Comparison of ENCODE assay signal across 8 cellular contexts in the genomic region with DNA sequence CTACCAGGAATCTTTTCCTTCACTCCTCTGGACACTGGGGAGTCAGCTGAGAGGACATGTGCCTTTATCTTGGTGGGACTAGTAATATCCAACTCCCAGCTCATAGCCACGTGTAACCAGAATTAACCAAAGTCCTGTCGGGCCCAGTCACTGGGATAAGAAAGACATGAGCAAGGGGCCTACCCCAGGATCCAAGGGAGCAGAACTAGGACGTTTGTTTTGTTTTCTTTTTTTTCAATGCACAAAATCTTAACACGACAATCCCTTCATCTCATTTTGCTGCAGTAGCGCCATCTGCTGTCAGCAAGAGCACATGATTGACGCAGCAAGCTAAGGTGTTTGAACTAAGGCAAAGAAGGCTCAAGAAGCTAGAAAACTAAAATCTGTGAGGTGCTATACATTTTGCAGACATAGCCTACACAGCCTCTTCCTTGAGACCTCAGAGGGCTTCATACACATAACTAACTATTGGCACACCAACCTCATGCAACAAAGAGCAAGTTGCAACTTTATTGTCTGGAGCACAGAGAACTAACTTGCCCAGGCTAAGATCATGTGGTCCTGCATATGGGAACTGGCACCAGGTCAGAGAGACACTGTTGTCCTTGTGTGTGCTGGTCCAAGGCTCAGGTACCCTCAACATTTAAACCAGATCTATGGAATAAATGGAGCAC. TPM values are rescaled to one million over a fixed set of nuclear protein-coding genes. Genes with fewer than 3 reads are reported as not detected.
DNase-seq lines count a peak whose midpoint lies in the region; ATAC-seq and TF ChIP-seq lines count a peak whose summit lies in the region.

No MANE protein-coding gene starts in this region.

- H3F3A ChIP-seq in GM23248 (ENCODE audit: insufficient read depth), result no peaks in the 10 kb centered on the region

- TF ChIP-seq CTCF in AG10803 (conservative IDR thresholded peaks at IDR 0.05; ENCODE audit: low read length), result peak; percentile 96
- peak; percentile 70 for TF ChIP-seq CTCF in endothelial cell (IDR thresholded peaks at IDR 0.05; ENCODE audit: unreplicated experiment)

- in situ Hi-C loops in GM23248 (cut with MboI), result loop anchor here (10.0 to 25.0 kb wide), 2 partner anchors 273 to 515 kb away; no protein-coding TSS in a partner anchor

- no peak overlapping the region for H3K4me3 Mint-ChIP-seq in endothelial cell (ENCODE audit: unreplicated experiment)

- peak overlapping the region; percentile 13; the same call in 1 of the 2 replicates for H2AFZ ChIP-seq in GM23248

- H3K4me3 ChIP-seq in AG10803 (ENCODE audit: low read length) (no peak overlapping the region), GM23248 (no peak overlapping the region)

- H3K27me3 Mint-ChIP-seq in endothelial cell (ENCODE audit: unreplicated experiment), result no peaks in the 10 kb centered on the region

- peak overlapping the region; percentile 23; the same call in 1 of the 2 replicates for H3K9ac ChIP-seq in GM23248

- H3K36me3 ChIP-seq in GM23248 (ENCODE audit: low read depth), result no peaks in the 10 kb centered on the region

- H3K4me1 ChIP-seq in GM23248 (ENCODE audit: insufficient read depth), result no peaks in the 10 kb centered on the region; the same call in 1 of the 2 replicates

- no peaks in the 10 kb centered on the region for H3K9me3 ChIP-seq in GM23248 (ENCODE audit: low read depth)

- H3K27ac Mint-ChIP-seq in endothelial cell (ENCODE audit: unreplicated experiment), result no peak overlapping the region

- H3K9me3 Mint-ChIP-seq in endothelial cell (ENCODE audit: unreplicated experiment), result no peaks in the 10 kb centered on the region

- H3K9me2 ChIP-seq in GM23248 (ENCODE audit: insufficient read depth), result no peaks in the 10 kb centered on the region

- H3K4me2 ChIP-seq in GM23248 (ENCODE audit: unreplicated experiment), result no peak overlapping the region

- H3K36me3 Mint-ChIP-seq in endothelial cell (ENCODE audit: low read depth, unreplicated experiment), result peaks cover 9% of the 10 kb centered on the region

- H4K20me1 ChIP-seq in GM23248 (ENCODE audit: insufficient read depth), result no peaks in the 10 kb centered on the region

- DNase-seq in AG10803 (ENCODE audit: low read depth) (peak; percentile 80), GM23248 (peak; percentile 85), NOMO-1 treated with dmso at 0.1 percent for 144 hours (lab: John Stamatoyannopoulos, UW; ENCODE audit: unreplicated experiment) (peak; percentile 18), endothelial cell (ENCODE audit: low spot score) (peak; percentile 61), myocyte (ENCODE audit: low read depth) (peak; percentile 85)
- peak; percentile 27 for DNase-seq in activated CD8-positive, alpha-beta memory T cell treated with anti-CD3 and anti-CD28 coated beads, Interleukin-2, amount 50 U/mL, for 24 hours (ENCODE audit: extremely low read depth)
- DNase-seq in stimulated activated CD8-positive, alpha-beta memory T cell treated with anti-CD3 and anti-CD28 coated beads, Interleukin-7, amount 100 ng/mL, for 4 hours (ENCODE audit: low read depth in 2 of 2), result peak; percentile 24 to 29

- no peak for ATAC-seq in HG03469 (IDR thresholded peaks at IDR 0.05; ENCODE audit: unreplicated experiment)

- H3K27me3 ChIP-seq in GM23248 (replicated peaks; ENCODE audit: insufficient read depth), result no peaks in the 10 kb centered on the region

- H3K79me2 ChIP-seq in GM23248 (ENCODE audit: insufficient read depth), result no peaks in the 10 kb centered on the region

- H3K27ac ChIP-seq in GM23248, result no peak overlapping the region

- H3K4me1 Mint-ChIP-seq in endothelial cell (ENCODE audit: unreplicated experiment), result no peaks in the 10 kb centered on the region

- WGBS in GM23248 (ENCODE audit: low coverage in 1 of 2, low lambda C conversion rate in 2 of 2, missing lambda C conversion rate in 2 of 2), 2 experiments, result 3 to 8% methylated on average over 6 of the region's 6 CpGs

RNA-seq across cellular contexts. Expression of a gene that starts 43.6 kb away (rescaled TPM):
- not detected in 2 replicates for total RNA-seq in GM23248 (2014; rRNA removed; shearing (Covaris generic))
- polyA plus RNA-seq in GM23248 (2016; fragmentation: Nextera tagmentation; extraction: Ambion mirVana), result not detected in 2 replicates
- total RNA-seq in endothelial cell (ENCODE audit: unreplicated experiment), result not detected
- total RNA-seq in myocyte, result not detected in 2 replicates
- polyA plus RNA-seq in myocyte (2012), result not detected

Comparison
In these comparisons a context has a peak if more than half of its experiments do, and no peak if none do; other contexts are left out.
1. DNase-seq: peak in every context shown above with its lines; median percentile 85 in GM23248; 85 in myocyte; 80 in AG10803; 61 in endothelial cell; 27 in activated CD8-positive, alpha-beta memory T cell treated with anti-CD3 and anti-CD28 coated beads, Interleukin-2, amount 50 U/mL, for 24 hours; 26 in stimulated activated CD8-positive, alpha-beta memory T cell treated with anti-CD3 and anti-CD28 coated beads, Interleukin-7, amount 100 ng/mL, for 4 hours; 18 in NOMO-1 treated with dmso at 0.1 percent for 144 hours.